ENCODE assay signal across 3 cellular contexts in genomic region chr17:82035956-82036633, GRCh38.
TF ChIP-seq lines count a peak whose summit lies in the region.

No MANE protein-coding gene starts in this region.

TF ChIP-seq in SK-N-SH, 30 proteins besides CTCF, POLR2A, EP300 and RAD21 (continued from another document):
- TF ChIP-seq FOXJ3 (CRISPR knock-in tag; IDR thresholded peaks at IDR 0.05) = no peak
- no peak for TF ChIP-seq ZBTB33 (IDR thresholded peaks at IDR 0.05; ENCODE audit: borderline replicate concordance, low read depth)
- no peak for TF ChIP-seq NFIC (IDR thresholded peaks at IDR 0.05; ENCODE audit: borderline replicate concordance)
- TF ChIP-seq NRF1 (IDR thresholded peaks at IDR 0.05; ENCODE audit: low read depth, low read length) = no peak
- no peak for TF ChIP-seq FOSL2 (IDR thresholded peaks at IDR 0.05; ENCODE audit: borderline replicate concordance, low read depth)
- no peak for TF ChIP-seq YY1 (IDR thresholded peaks at IDR 0.05; ENCODE audit: low read depth)
- no peak for TF ChIP-seq SIN3A (IDR thresholded peaks at IDR 0.05; ENCODE audit: borderline replicate concordance, low read depth, low read length)
- TF ChIP-seq RFX5 (IDR thresholded peaks at IDR 0.05; ENCODE audit: low read length) = no peak

TF ChIP-seq in SK-N-SH treated with all-trans-retinoic acid at 6 μM for 48 hours, 23 proteins besides CTCF, POLR2A, EP300 and RAD21 (continued from another document):
- TF ChIP-seq BACH2 (CRISPR knock-in tag; IDR thresholded peaks at IDR 0.05; ENCODE audit: borderline replicate concordance) = no peak
- no peak for TF ChIP-seq ISL1 (CRISPR knock-in tag; IDR thresholded peaks at IDR 0.05)
- no peak for TF ChIP-seq RARB (CRISPR knock-in tag; IDR thresholded peaks at IDR 0.05)
- no peak for TF ChIP-seq PPARA (CRISPR knock-in tag; IDR thresholded peaks at IDR 0.05; ENCODE audit: borderline replicate concordance)
- TF ChIP-seq ESRRG (CRISPR knock-in tag; IDR thresholded peaks at IDR 0.05) = no peak
- TF ChIP-seq CSDC2 (CRISPR knock-in tag; IDR thresholded peaks at IDR 0.05) = no peak
- no peak for TF ChIP-seq TCF4 (CRISPR knock-in tag; IDR thresholded peaks at IDR 0.05; ENCODE audit: borderline replicate concordance)
- TF ChIP-seq OSR1 (CRISPR knock-in tag; IDR thresholded peaks at IDR 0.05) = no peak
- TF ChIP-seq ZC3H10 (CRISPR knock-in tag; IDR thresholded peaks at IDR 0.05) = no peak
- TF ChIP-seq PATZ1 (CRISPR knock-in tag; IDR thresholded peaks at IDR 0.05; ENCODE audit: borderline replicate concordance) = no peak
TF ChIP-seq in SK-N-SH treated with all-trans-retinoic acid at 6 μM for 48 hours: peak in this region for 0.

TF ChIP-seq in WTC11, 78 proteins besides CTCF, POLR2A, EP300 and RAD21 (continued from another document):
- TF ChIP-seq ZNF425 (CRISPR knock-in tag; conservative IDR thresholded peaks at IDR 0.05) (no peak), CDX4 (CRISPR knock-in tag; IDR thresholded peaks at IDR 0.05; ENCODE audit: borderline replicate concordance) (no peak), ZBTB43 (CRISPR knock-in tag; IDR thresholded peaks at IDR 0.05) (no peak), ZNF121 (CRISPR knock-in tag; IDR thresholded peaks at IDR 0.05) (no peak), ZNF532 (CRISPR knock-in tag; IDR thresholded peaks at IDR 0.05; ENCODE audit: borderline replicate concordance) (no peak), E2F1 (CRISPR knock-in tag; IDR thresholded peaks at IDR 0.05) (no peak), RORB (CRISPR knock-in tag; IDR thresholded peaks at IDR 0.05) (no peak), ZNF317 (CRISPR knock-in tag; IDR thresholded peaks at IDR 0.05; ENCODE audit: borderline replicate concordance, low read depth) (no peak), ZNF671 (CRISPR knock-in tag; IDR thresholded peaks at IDR 0.05) (no peak), FOXK1 (CRISPR knock-in tag; IDR thresholded peaks at IDR 0.05) (no peak), MAX (CRISPR knock-in tag; IDR thresholded peaks at IDR 0.05) (no peak), ESRRA (CRISPR knock-in tag; IDR thresholded peaks at IDR 0.05; ENCODE audit: borderline replicate concordance) (no peak), ZNF232 (CRISPR knock-in tag; IDR thresholded peaks at IDR 0.05) (no peak), ETV6 (CRISPR knock-in tag; IDR thresholded peaks at IDR 0.05) (no peak), ZNF219 (CRISPR knock-in tag; IDR thresholded peaks at IDR 0.05; ENCODE audit: borderline replicate concordance) (no peak), PREB (CRISPR knock-in tag; IDR thresholded peaks at IDR 0.05; ENCODE audit: borderline replicate concordance) (no peak), SMAD4 (CRISPR knock-in tag; IDR thresholded peaks at IDR 0.05) (no peak)
